ENCODE assay signal across 31 cellular contexts in genomic region chr5:35881758-35882157, GRCh38. TPM values are rescaled to one million over a fixed set of nuclear protein-coding genes. Genes with fewer than 3 reads are reported as not detected.
DNase-seq lines count a peak whose midpoint lies in the region; ATAC-seq and TF ChIP-seq lines count a peak whose summit lies in the region.
"Had no signal": no experiment of that assay in that cellular context is flagged by ENCODE, and none has a peak within 500 bp of the region (broad histone marks: within the 10 kb centered on the region; RNA-seq: fewer than 3 reads in every experiment).

No MANE protein-coding gene starts in this region.

- POLR2A ChIA-PET in CD8-positive, alpha-beta memory T cell (lab: Charles Lee): interaction anchor here (0.6 to 3.8 kb wide), 16 partner anchors 9 to 231 kb away, joined by 3 to 23 read pairs (median 4); no protein-coding TSS in a partner anchor
- POLR2A ChIA-PET in naive thymus-derived CD8-positive, alpha-beta T cell (lab: Charles Lee): interaction anchor here (0.9 to 7.3 kb wide), 16 partner anchors 8 to 120 kb away, joined by 3 to 66 read pairs (median 6); partner anchors contain the start of gene IL7R

- intact Hi-C loops in left cardiac atrium (cut with DNase I): no loop called here

- peaks cover 41% of the 10 kb centered on the region for H3K4me1 ChIP-seq in CD8-positive, alpha-beta memory T cell (ENCODE audit: insufficient read depth, low read length)
- H3K4me1 ChIP-seq in RWPE2 (ENCODE audit: insufficient read depth, poor library complexity, severe bottlenecking): peaks cover 20% of the 10 kb centered on the region
- H3K4me1 ChIP-seq: gastrocnemius medialis, uterus had no signal

- H3K9me3 Mint-ChIP-seq in activated T-cell treated with anti-CD3 and anti-CD28 coated beads, Interleukin-2, amount 50 U/mL, for 24 hours: peaks cover 13% of the 10 kb centered on the region
- H3K9me3 Mint-ChIP-seq in CD8-positive, alpha-beta memory T cell: peaks cover 0 to 2% (median 0%) of the 10 kb centered on the region in 5 donors
- peaks cover 0 to 22% (median 0%) of the 10 kb centered on the region in 9 donors for H3K9me3 Mint-ChIP-seq in naive thymus-derived CD8-positive, alpha-beta T cell
- H3K9me3 Mint-ChIP-seq: neural crest cell had no signal

- H3K36me3 Mint-ChIP-seq in activated T-cell treated with anti-CD3 and anti-CD28 coated beads, Interleukin-2, amount 50 U/mL, for 24 hours (ENCODE audit: low read depth): peaks cover 58% of the 10 kb centered on the region
- H3K36me3 Mint-ChIP-seq in CD8-positive, alpha-beta memory T cell: peaks cover 14 to 39% (median 17%) of the 10 kb centered on the region in 3 donors
- peaks cover 10 to 42% (median 38%) of the 10 kb centered on the region in 3 donors for H3K36me3 Mint-ChIP-seq in naive thymus-derived CD8-positive, alpha-beta T cell

- peaks cover 78% of the 10 kb centered on the region for H3K4me1 Mint-ChIP-seq in activated T-cell treated with anti-CD3 and anti-CD28 coated beads, Interleukin-2, amount 50 U/mL, for 24 hours (ENCODE audit: low read depth)
- H3K4me1 Mint-ChIP-seq in CD8-positive, alpha-beta memory T cell: peaks cover 62 to 80% (median 76%) of the 10 kb centered on the region in 3 donors
- H3K4me1 Mint-ChIP-seq in naive thymus-derived CD8-positive, alpha-beta T cell: peaks cover 43 to 80% (median 77%) of the 10 kb centered on the region in 4 donors

- H3K27ac ChIP-seq in CD8-positive, alpha-beta memory T cell (ENCODE audit: low read depth, low read length): no peak overlapping the region
- peak overlapping the region; percentile 91 for H3K27ac ChIP-seq in RWPE2 (ENCODE audit: poor library complexity, severe bottlenecking)
- H3K27ac ChIP-seq: esophagus squamous epithelium, gastrocnemius medialis, GM23248, hepatocyte, uterus, VCaP had no signal

- peaks cover 18% of the 10 kb centered on the region for H3K36me3 ChIP-seq in CD8-positive, alpha-beta memory T cell (ENCODE audit: insufficient read depth, low read length)
- H3K36me3 ChIP-seq in RWPE2 (ENCODE audit: low read depth): no peaks in the 10 kb centered on the region
- H3K36me3 ChIP-seq: esophagus squamous epithelium, gastrocnemius medialis, uterus had no signal

- H3K9me3 ChIP-seq in CD8-positive, alpha-beta memory T cell (ENCODE audit: low read length): no peaks in the 10 kb centered on the region
- no peaks in the 10 kb centered on the region for H3K9me3 ChIP-seq in RWPE2 (ENCODE audit: severe bottlenecking)
- H3K9me3 ChIP-seq: esophagus squamous epithelium, gastrocnemius medialis, uterus had no signal

- H3K27me3 Mint-ChIP-seq in activated T-cell treated with anti-CD3 and anti-CD28 coated beads, Interleukin-2, amount 50 U/mL, for 24 hours: no peaks in the 10 kb centered on the region
- H3K27me3 Mint-ChIP-seq in CD8-positive, alpha-beta memory T cell: no peaks in the 10 kb centered on the region
- no peaks in the 10 kb centered on the region for H3K27me3 Mint-ChIP-seq in naive thymus-derived CD8-positive, alpha-beta T cell

- no peaks in the 10 kb centered on the region for H3K27me3 ChIP-seq in CD8-positive, alpha-beta memory T cell (ENCODE audit: insufficient read depth, low read length, poor library complexity, severe bottlenecking)
- H3K27me3 ChIP-seq in RWPE2 (ENCODE audit: insufficient read depth, poor library complexity, severe bottlenecking): no peaks in the 10 kb centered on the region
- H3K27me3 ChIP-seq: esophagus squamous epithelium, gastrocnemius medialis, hepatocyte, uterus had no signal

- H3K4me3 Mint-ChIP-seq in activated T-cell treated with anti-CD3 and anti-CD28 coated beads, Interleukin-2, amount 50 U/mL, for 24 hours: no peak overlapping the region
- H3K4me3 Mint-ChIP-seq in CD8-positive, alpha-beta memory T cell: peak overlapping the region in 1 of 7 donors; percentile 2
- H3K4me3 Mint-ChIP-seq in naive thymus-derived CD8-positive, alpha-beta T cell: no peak overlapping the region
- H3K4me3 Mint-ChIP-seq: neural crest cell had no signal

- DNase-seq in activated T-cell treated with anti-CD3 and anti-CD28 coated beads, Interleukin-2, amount 50 U/mL, for 24 hours: no peak
- DNase-seq in activated T-cell treated with anti-CD3 and anti-CD28 coated beads for 4 hours: no peak
- DNase-seq in CD8-positive, alpha-beta memory T cell: no peak
- DNase-seq in RWPE2 (ENCODE audit: low spot score): no peak
- no peak for DNase-seq in naive thymus-derived CD8-positive, alpha-beta T cell
- DNase-seq in left cardiac atrium: no peak
- DNase-seq in middle frontal gyrus (ENCODE audit: extremely low spot score, low spot score): no peak
- DNase-seq: activated gamma-delta T cell; anterior cingulate cortex; C1 segment of cervical spinal cord; cortex of kidney; esophagus squamous epithelium; gastrocnemius medialis; GF-D8; GM23248; KG1; left ventricle myocardium superior; midbrain; NCI-H1436 treated with DMSO at 0.1 percent for 48 hours; NCI-H2107; NCI-H510A treated with DMSO at 0.1 percent for 48 hours; NK-92 treated with Interleukin-12 subunit alpha and Interleukin-12 subunit beta, amount 100 ng/mL, for 24 hours; right cardiac atrium; stimulated activated CD4-positive, alpha-beta T cell treated with anti-CD3 and anti-CD28 coated beads, Interleukin-4, amount 100 ng/mL, for 1 hour; stimulated activated naive CD4-positive, alpha-beta T cell; uterus had no signal

- H3K27ac Mint-ChIP-seq in activated T-cell treated with anti-CD3 and anti-CD28 coated beads, Interleukin-2, amount 50 U/mL, for 24 hours: peak overlapping the region; percentile 27
- peak overlapping the region; percentile 5 to 82 (median 28) for H3K27ac Mint-ChIP-seq in CD8-positive, alpha-beta memory T cell
- peak overlapping the region in 9 of 10 donors; percentile 1 to 88 (median 62) for H3K27ac Mint-ChIP-seq in naive thymus-derived CD8-positive, alpha-beta T cell

- H3K4me3 ChIP-seq in CD8-positive, alpha-beta memory T cell (ENCODE audit: low read length): no peak overlapping the region
- H3K4me3 ChIP-seq in RWPE2 (ENCODE audit: severe bottlenecking): no peak overlapping the region
- H3K4me3 ChIP-seq: esophagus squamous epithelium, gastrocnemius medialis, GM23248, hepatocyte, uterus had no signal

- ATAC-seq in RWPE2 (ENCODE audit: low read depth): no peak
- peak; percentile 8 to 22 for ATAC-seq in naive thymus-derived CD8-positive, alpha-beta T cell
- no peak for ATAC-seq in GM18858 (IDR thresholded peaks at IDR 0.05; ENCODE audit: unreplicated experiment)
- no peak for ATAC-seq in left cardiac atrium
- ATAC-seq: gastrocnemius medialis, left ventricle myocardium superior, right cardiac atrium had no signal

- CTCF ChIA-PET in CD8-positive, alpha-beta memory T cell (lab: Charles Lee): interaction anchor here (1.5 to 4.6 kb wide), 6 partner anchors 17 to 231 kb away, joined by 4 to 23 read pairs (median 12); partner anchors contain the start of gene IL7R

- no peak for TF ChIP-seq CTCF in RWPE2 (IDR thresholded peaks at IDR 0.05; ENCODE audit: poor library complexity, severe bottlenecking)

RNA-seq across cellular contexts. Expression of gene IL7R, which starts 25.1 kb away (rescaled TPM):
- total RNA-seq in CD8-positive, alpha-beta memory T cell: 100 to 1,000 TPM; 272 to 289 TPM
- 761 TPM for polyA plus RNA-seq in CD8-positive, alpha-beta memory T cell
- total RNA-seq in naive thymus-derived CD8-positive, alpha-beta T cell: 1,000 to 10,000 TPM; 1,319 to 1,437 TPM
- 100 to 1,000 TPM; 569 to 668 (median 661) TPM for polyA plus RNA-seq in naive thymus-derived CD8-positive, alpha-beta T cell
- 10 to 100 TPM in 1 of 2 donors, 1 to 10 TPM in 1; 4.2 to 10.3 TPM for total RNA-seq in left cardiac atrium
- total RNA-seq: neural crest cell had no signal

RNA-seq across cellular contexts. Expression of gene CAPSL, which starts 56.7 kb away (rescaled TPM):
- total RNA-seq in CD8-positive, alpha-beta memory T cell: under 1 TPM; 0.40 to 0.59 TPM
- polyA plus RNA-seq in CD8-positive, alpha-beta memory T cell: not detected
- not detected for total RNA-seq in naive thymus-derived CD8-positive, alpha-beta T cell
- polyA plus RNA-seq in naive thymus-derived CD8-positive, alpha-beta T cell: not detected
- not detected for total RNA-seq in left cardiac atrium
- total RNA-seq: esophagus squamous epithelium, gastrocnemius medialis, hepatocyte, left ventricle myocardium superior, neural crest cell, right cardiac atrium, temporal lobe had no signal
- polyA plus RNA-seq: right cardiac atrium had no signal

Comparison
In these comparisons a context has a peak if more than half of its experiments do, and no peak if none do; other contexts are left out.
1. ATAC-seq: peak in naive thymus-derived CD8-positive, alpha-beta T cell (2 of 2); none in RWPE2 (single experiment), GM18858 (single experiment) and left cardiac atrium (0 of 2).
2. RNA of gene IL7R, which starts 25.1 kb away (total RNA-seq): 1,319 to 1,437 TPM in naive thymus-derived CD8-positive, alpha-beta T cell and 272 to 289 TPM in CD8-positive, alpha-beta memory T cell; 4.2 to 10.3 TPM in left cardiac atrium; every median in the first group is over 10 times any median in the second.
3. Peak in every context shown above with its lines, with median percentiles within 50 percentile points of each other: H3K27ac Mint-ChIP-seq.